In the genomic region with DNA sequence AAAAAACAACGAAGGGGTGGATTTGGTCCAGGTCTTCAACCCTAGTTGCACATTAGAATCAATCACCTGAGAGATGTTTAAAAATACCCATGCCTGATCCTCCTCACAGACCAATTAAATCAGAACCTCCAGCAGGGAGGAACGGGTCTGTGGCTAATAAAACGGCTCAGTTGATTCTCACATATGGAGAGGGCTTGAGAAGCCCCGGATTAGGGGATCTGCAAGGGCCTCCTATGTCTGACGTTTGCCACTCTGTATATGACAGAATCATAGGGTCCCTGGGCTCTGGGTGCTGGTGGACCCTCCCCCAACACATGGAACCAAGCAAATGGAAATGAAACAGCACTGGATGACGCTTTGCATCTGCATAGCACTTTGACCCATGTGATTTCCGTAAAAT, we compare ENCODE assay signal across 1 cellular context.
TF ChIP-seq lines count a peak whose summit lies in the region.

No MANE protein-coding gene starts in this region.

TF ChIP-seq in GM23338, 12 proteins besides CTCF, POLR2A, EP300 and RAD21 (continued from another document):
- TF ChIP-seq EZH2 (IDR thresholded peaks at IDR 0.05; ENCODE audit: low read depth, unreplicated experiment) (no peak), NANOG (IDR thresholded peaks at IDR 0.05; ENCODE audit: borderline replicate concordance) (no peak)
